Comparison of ENCODE assay signal across 15 cellular contexts in genomic region chr11:125250316-125250870, GRCh38.
"Had no signal": no experiment of that assay in that cellular context is flagged by ENCODE, and none has a peak within 500 bp of the region (broad histone marks: within the 10 kb centered on the region; RNA-seq: fewer than 3 reads in every experiment).

No MANE protein-coding gene starts in this region.

- H3K4me1 ChIP-seq: colonic mucosa had no signal

- H3K36me3 ChIP-seq: cardiac muscle cell, colonic mucosa, thyroid gland had no signal

- H3K4me1 Mint-ChIP-seq: stimulated activated naive CD8-positive, alpha-beta T cell treated with anti-CD3 and anti-CD28 coated beads, Interleukin-15, amount 100 ng/mL, for 72 hours had no signal

- ATAC-seq: activated naive CD4-positive, alpha-beta T cell treated with anti-CD3 and anti-CD28 coated beads, Interleukin-2, amount 50 U/mL, for 72 hours; activated T-cell treated with anti-CD3 and anti-CD28 coated beads, Interleukin-2, amount 50 U/mL, for 4 hours; stimulated activated naive CD8-positive, alpha-beta T cell treated with anti-CD3 and anti-CD28 coated beads, Interleukin-15, amount 100 ng/mL, for 72 hours had no signal

- DNase-seq: activated CD4-positive, alpha-beta memory T cell treated with anti-CD3 and anti-CD28 coated beads for 36 hours; activated CD4-positive, CD25-positive, alpha-beta regulatory T cell treated with anti-CD3 and anti-CD28 coated beads, Interleukin-2, amount 50 U/mL, for 72 hours; activated effector memory CD4-positive, alpha-beta T cell treated with anti-CD3 and anti-CD28 coated beads, Interleukin-2, amount 50 U/mL, for 16 hours; activated T-cell treated with anti-CD3 and anti-CD28 coated beads, Interleukin-2, amount 50 U/mL, for 4 hours; amygdala; colonic mucosa; effector CD8-positive, alpha-beta T cell; stimulated activated CD4-positive, alpha-beta T cell treated with anti-CD3 and anti-CD28 coated beads, Interleukin-15, amount 100 ng/mL, for 24 hours; stimulated activated CD4-positive, alpha-beta T cell treated with anti-CD3 and anti-CD28 coated beads, Interleukin-4, amount 100 ng/mL, for 24 hours; stimulated activated naive CD8-positive, alpha-beta T cell treated with anti-CD3 and anti-CD28 coated beads, Interleukin-15, amount 100 ng/mL, for 72 hours; thyroid gland had no signal

- H3K27ac ChIP-seq: cardiac muscle cell, colonic mucosa, thyroid gland had no signal

- FAIRE-seq: frontal cortex had no signal

- H3K27ac Mint-ChIP-seq: activated CD4-positive, alpha-beta memory T cell treated with anti-CD3 and anti-CD28 coated beads for 36 hours; activated naive CD4-positive, alpha-beta T cell treated with anti-CD3 and anti-CD28 coated beads, Interleukin-2, amount 50 U/mL, for 72 hours; stimulated activated naive CD8-positive, alpha-beta T cell treated with anti-CD3 and anti-CD28 coated beads, Interleukin-15, amount 100 ng/mL, for 72 hours; T-helper 2 cell treated with Interferon-gamma antibody and Interleukin-4, amounts not matched to agents 5 μg/mL and 100 μg/mL, for 36 hours had no signal

- H3K4me3 ChIP-seq: cardiac muscle cell, colonic mucosa, thyroid gland had no signal

- H3K36me3 Mint-ChIP-seq: activated CD4-positive, alpha-beta memory T cell treated with anti-CD3 and anti-CD28 coated beads for 36 hours; activated naive CD4-positive, alpha-beta T cell treated with anti-CD3 and anti-CD28 coated beads, Interleukin-2, amount 50 U/mL, for 72 hours had no signal

- H3K9me3 ChIP-seq: colonic mucosa, thyroid gland had no signal

- H3K4me3 Mint-ChIP-seq: activated CD4-positive, alpha-beta memory T cell treated with anti-CD3 and anti-CD28 coated beads for 36 hours; activated T-cell treated with anti-CD3 and anti-CD28 coated beads, Interleukin-2, amount 50 U/mL, for 4 hours; stimulated activated naive CD8-positive, alpha-beta T cell treated with anti-CD3 and anti-CD28 coated beads, Interleukin-15, amount 100 ng/mL, for 72 hours; T-helper 2 cell treated with Interferon-gamma antibody and Interleukin-4, amounts not matched to agents 5 μg/mL and 100 μg/mL, for 36 hours had no signal

- H3K9me3 Mint-ChIP-seq: activated CD4-positive, alpha-beta memory T cell treated with anti-CD3 and anti-CD28 coated beads for 36 hours; activated naive CD4-positive, alpha-beta T cell treated with anti-CD3 and anti-CD28 coated beads, Interleukin-2, amount 50 U/mL, for 72 hours; activated T-cell treated with anti-CD3 and anti-CD28 coated beads, Interleukin-2, amount 50 U/mL, for 4 hours; stimulated activated naive CD8-positive, alpha-beta T cell treated with anti-CD3 and anti-CD28 coated beads, Interleukin-15, amount 100 ng/mL, for 72 hours; T-helper 2 cell treated with Interferon-gamma antibody and Interleukin-4, amounts not matched to agents 5 μg/mL and 100 μg/mL, for 36 hours had no signal

- H3K27me3 ChIP-seq: colonic mucosa, thyroid gland had no signal
